Comparison of ENCODE assay signal across 9 cellular contexts in the genomic region with DNA sequence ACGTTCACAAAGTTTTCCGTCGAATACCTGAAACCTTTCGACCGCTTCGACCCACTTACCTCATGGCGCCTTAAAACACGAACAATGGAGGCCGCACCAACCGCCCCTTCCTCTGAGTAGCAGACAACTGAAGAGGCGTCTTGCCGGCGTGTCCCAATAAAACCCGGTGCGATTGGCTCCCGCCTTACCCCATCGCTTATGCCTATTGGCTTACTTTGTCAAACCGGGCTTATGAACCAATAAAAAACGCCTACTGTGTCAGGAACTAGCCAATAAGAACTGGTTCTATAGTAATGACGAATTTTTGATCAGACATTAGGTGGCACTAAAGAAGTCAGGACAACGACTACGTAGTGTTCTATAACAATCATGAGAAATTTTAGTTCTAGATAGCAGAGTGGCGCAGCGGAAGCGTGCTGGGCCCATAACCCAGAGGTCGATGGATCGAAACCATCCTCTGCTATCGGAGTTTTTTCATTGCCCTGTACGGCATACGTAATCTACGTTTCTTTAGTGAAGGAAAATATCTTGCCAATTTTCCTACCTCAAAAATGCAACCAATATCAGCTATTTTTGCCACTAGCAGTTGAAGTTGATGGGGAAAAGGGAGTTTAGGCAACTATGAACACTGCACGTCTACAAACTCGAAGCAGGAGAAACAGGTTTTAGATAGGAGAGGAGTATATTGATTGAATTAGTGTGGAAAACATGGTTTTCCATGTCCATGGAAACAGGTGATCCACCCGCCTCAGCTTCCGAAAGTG. TPM values are rescaled to one million over a fixed set of nuclear protein-coding genes. Genes with fewer than 3 reads are reported as not detected.
A peak's percentile ranks its signal among the peaks of the same experiment; 100 is the strongest.
DNase-seq lines count a peak whose midpoint lies in the region; ATAC-seq and TF ChIP-seq lines count a peak whose summit lies in the region.
"Had no signal": no experiment of that assay in that cellular context is flagged by ENCODE, and none has a peak within 500 bp of the region (broad histone marks: within the 10 kb centered on the region; RNA-seq: fewer than 3 reads in every experiment).

TSS of gene ILF2 (minus strand) at position 135 of the 764 bp plus-strand sequence. CDS start at position 64, 71 bp downstream.

- DNase-seq in AG08395 (ENCODE audit: low spot score) (peak; percentile 100), NCI-H2196 treated with DMSO at 0.1 percent for 48 hours (lab: John Stamatoyannopoulos, UW; ENCODE audit: unreplicated experiment) (peak; percentile 97), WERI-Rb-1 (peak; percentile 100), cardiac fibroblast (ENCODE audit: low read depth in 2 of 2) (peak; percentile 100), immature natural killer cell (peak; percentile 97 to 98 (median 98)), smooth muscle cell of the brain vasculature (ENCODE audit: low read depth, low spot score) (peak; percentile 97)

- H3K4me3 Mint-ChIP-seq in immature natural killer cell, result no peak within 1 kb of the TSS
- H3K4me3 Mint-ChIP-seq: activated naive CD8-positive, alpha-beta T cell had no signal

- H3K9me3 Mint-ChIP-seq in immature natural killer cell, result no peaks in the 10 kb centered on the region

- peaks cover 17 to 23% of the 10 kb centered on the region in 2 donors for H3K4me1 Mint-ChIP-seq in immature natural killer cell

- no peaks in the 10 kb centered on the region for H3K27me3 ChIP-seq in WERI-Rb-1 (ENCODE audit: insufficient read depth, low read depth, severe bottlenecking)

- H3K9me3 ChIP-seq in WERI-Rb-1 (ENCODE audit: severe bottlenecking), result no peaks in the 10 kb centered on the region

- peak within 1 kb of the TSS; percentile 97 for H3K4me3 ChIP-seq in WERI-Rb-1 (ENCODE audit: low read depth, low read length)
- peak within 1 kb of the TSS; percentile 64 to 88 for H3K4me3 ChIP-seq in cardiac fibroblast (replicated peaks in 1 of 2; ENCODE audit: low read depth in 2 of 2, low read length in 2 of 2)

- H3K36me3 ChIP-seq in WERI-Rb-1, result peaks cover 47% of the 10 kb centered on the region

- peaks cover 0 to 6% (median 0%) of the 10 kb centered on the region in 3 donors for H3K27me3 Mint-ChIP-seq in immature natural killer cell (ENCODE audit: low read depth in 3 of 3)
- H3K27me3 Mint-ChIP-seq: activated naive CD8-positive, alpha-beta T cell had no signal

- TF ChIP-seq CTCF in WERI-Rb-1 (IDR thresholded peaks at IDR 0.05; ENCODE audit: low read depth, low read length), result peak; percentile 46; the same call in 1 of the 2 replicates
- peak; percentile 6 for TF ChIP-seq CTCF in cardiac fibroblast (IDR thresholded peaks at IDR 0.05; ENCODE audit: low read depth, low read length)

- H3K27ac Mint-ChIP-seq in immature natural killer cell, result peak within 1 kb of the TSS in 2 of 6 donors; percentile 39 to 90

- ATAC-seq in GM18873 (IDR thresholded peaks at IDR 0.05; ENCODE audit: low FRiP score, unreplicated experiment), result peak; percentile 93
- ATAC-seq in HG03139 (IDR thresholded peaks at IDR 0.05; ENCODE audit: unreplicated experiment), result peak; percentile 94

- peaks cover 11 to 19% (median 14%) of the 10 kb centered on the region in 3 donors for H3K36me3 Mint-ChIP-seq in immature natural killer cell

- peak within 1 kb of the TSS; percentile 96 for H3K27ac ChIP-seq in WERI-Rb-1

RNA-seq across cellular contexts. Expression of gene ILF2, which starts in this region (rescaled TPM):
- 100 to 1,000 TPM; 162 to 221 (median 164) TPM for polyA plus RNA-seq in immature natural killer cell

Comparison
In these comparisons a context has a peak if more than half of its experiments do, and no peak if none do; other contexts are left out.
1. Peak in every context shown above with its lines: DNase-seq, ATAC-seq, H3K4me3 ChIP-seq and H3K27ac ChIP-seq.